In the genomic region with DNA sequence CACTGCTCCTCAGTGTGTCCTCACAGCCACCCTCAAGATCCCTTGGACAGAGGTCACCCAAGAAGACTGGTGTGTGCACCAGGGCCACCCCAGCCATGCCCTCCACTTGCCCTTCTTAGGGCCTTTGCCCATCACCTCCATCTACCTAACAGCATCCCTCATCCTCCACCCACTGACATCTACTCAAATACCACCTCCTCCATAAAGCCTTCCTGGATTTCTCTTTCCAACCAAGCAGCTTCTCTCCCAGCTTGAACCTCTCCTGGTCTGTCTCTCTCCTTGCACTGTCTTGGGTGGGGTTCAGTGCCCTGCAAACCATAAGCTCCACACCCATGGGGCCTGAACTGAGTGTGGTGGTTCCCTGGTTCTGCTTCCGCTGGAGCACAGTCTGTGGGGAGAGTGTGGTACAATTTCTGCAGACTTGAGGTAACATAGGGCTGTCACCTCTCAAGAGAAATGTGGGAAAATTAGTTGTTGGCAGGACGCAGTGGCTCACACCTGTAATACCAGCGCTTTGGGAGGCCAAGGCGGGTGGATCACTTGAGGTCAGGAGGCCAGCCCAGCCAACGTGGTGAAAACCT, we compare ENCODE assay signal across 1 cellular context.
TF ChIP-seq lines count a peak whose summit lies in the region.

No MANE protein-coding gene starts in this region.

TF ChIP-seq in A549, 52 proteins besides CTCF, POLR2A, EP300 and RAD21:
- TF ChIP-seq ZFP36 (IDR thresholded peaks at IDR 0.05; ENCODE audit: borderline replicate concordance, partially characterized antibody) (peak; percentile 87), ESRRA (IDR thresholded peaks at IDR 0.05; ENCODE audit: borderline replicate concordance, low read length) (no peak)
- TF ChIP-seq, protein P1, sequence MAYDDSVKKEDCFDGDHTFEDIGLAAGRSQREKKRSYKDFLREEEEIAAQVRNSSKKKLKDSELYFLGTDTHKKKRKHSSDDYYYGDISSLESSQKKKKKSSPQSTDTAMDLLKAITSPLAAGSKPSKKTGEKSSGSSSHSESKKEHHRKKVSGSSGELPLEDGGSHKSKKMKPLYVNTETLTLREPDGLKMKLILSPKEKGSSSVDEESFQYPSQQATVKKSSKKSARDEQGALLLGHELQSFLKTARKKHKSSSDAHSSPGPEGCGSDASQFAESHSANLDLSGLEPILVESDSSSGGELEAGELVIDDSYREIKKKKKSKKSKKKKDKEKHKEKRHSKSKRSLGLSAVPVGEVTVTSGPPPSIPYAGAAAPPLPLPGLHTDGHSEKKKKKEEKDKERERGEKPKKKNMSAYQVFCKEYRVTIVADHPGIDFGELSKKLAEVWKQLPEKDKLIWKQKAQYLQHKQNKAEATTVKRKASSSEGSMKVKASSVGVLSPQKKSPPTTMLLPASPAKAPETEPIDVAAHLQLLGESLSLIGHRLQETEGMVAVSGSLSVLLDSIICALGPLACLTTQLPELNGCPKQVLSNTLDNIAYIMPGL (CRISPR knock-in tag; IDR thresholded peaks at IDR 0.05; ENCODE audit: borderline replicate concordance), result no peak
- TF ChIP-seq, protein P2, sequence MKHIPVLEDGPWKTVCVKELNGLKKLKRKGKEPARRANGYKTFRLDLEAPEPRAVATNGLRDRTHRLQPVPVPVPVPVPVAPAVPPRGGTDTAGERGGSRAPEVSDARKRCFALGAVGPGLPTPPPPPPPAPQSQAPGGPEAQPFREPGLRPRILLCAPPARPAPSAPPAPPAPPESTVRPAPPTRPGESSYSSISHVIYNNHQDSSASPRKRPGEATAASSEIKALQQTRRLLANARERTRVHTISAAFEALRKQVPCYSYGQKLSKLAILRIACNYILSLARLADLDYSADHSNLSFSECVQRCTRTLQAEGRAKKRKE (CRISPR knock-in tag; IDR thresholded peaks at IDR 0.05; ENCODE audit: low read depth), result no peak
